9 cellular contexts compared by ENCODE assay signal in genomic region chr10:3961082-3961481, GRCh38.
A peak's percentile ranks its signal among the peaks of the same experiment; 100 is the strongest.
DNase-seq lines count a peak whose midpoint lies in the region; ATAC-seq and TF ChIP-seq lines count a peak whose summit lies in the region.
"Had no signal": no experiment of that assay in that cellular context is flagged by ENCODE, and none has a peak within 500 bp of the region (broad histone marks: within the 10 kb centered on the region; RNA-seq: fewer than 3 reads in every experiment).

No MANE protein-coding gene starts in this region.

- CTCF ChIA-PET in activated CD4-positive, alpha-beta memory T cell treated with anti-CD3 and anti-CD28 coated beads, Interleukin-2, amount 10 ng/mL, durations not matched to agents 7 days and 5 days (lab: Charles Lee), result interaction anchor here (1.2 to 1.4 kb wide), 2 partner anchors 9 to 12 kb away, joined by 4 to 10 read pairs; no protein-coding TSS in a partner anchor

- peak overlapping the region; percentile 80 for H3K27ac Mint-ChIP-seq in activated CD4-positive, alpha-beta memory T cell treated with anti-CD3 and anti-CD28 coated beads, Interleukin-2, amount 10 ng/mL, durations not matched to agents 7 days and 5 days

- peak; percentile 76 for DNase-seq in activated CD4-positive, alpha-beta memory T cell treated with anti-CD3 and anti-CD28 coated beads, Interleukin-2, amount 10 ng/mL, durations not matched to agents 7 days and 5 days
- peak; percentile 65 for DNase-seq in osteoblast (ENCODE audit: insufficient read length, low spot score, missing footprints)
- no peak for DNase-seq in suprapubic skin (ENCODE audit: low spot score in 2 of 2)
- DNase-seq in NCI-H2081 treated with DMSO at 0.1 percent for 48 hours (lab: John Stamatoyannopoulos, UW), result no peak
- DNase-seq: IMR-90 had no signal

- H3K9me3 ChIP-seq in osteoblast (ENCODE audit: low read depth, low read length) (no peaks in the 10 kb centered on the region), suprapubic skin (no peaks in the 10 kb centered on the region)
- H3K9me3 ChIP-seq: thoracic aorta had no signal

- no peaks in the 10 kb centered on the region for H3K9me3 Mint-ChIP-seq in activated CD4-positive, alpha-beta memory T cell treated with anti-CD3 and anti-CD28 coated beads, Interleukin-2, amount 10 ng/mL, durations not matched to agents 7 days and 5 days

- peak overlapping the region; percentile 18 for H3K4me3 Mint-ChIP-seq in activated CD4-positive, alpha-beta memory T cell treated with anti-CD3 and anti-CD28 coated beads, Interleukin-2, amount 10 ng/mL, durations not matched to agents 7 days and 5 days

- TF ChIP-seq POLR2A in suprapubic skin (IDR thresholded peaks at IDR 0.05), result no peak

- H3K36me3 ChIP-seq in osteoblast (ENCODE audit: insufficient read depth, low read length), result no peaks in the 10 kb centered on the region
- H3K36me3 ChIP-seq in suprapubic skin, result no peaks in the 10 kb centered on the region
- H3K36me3 ChIP-seq: thoracic aorta had no signal

- no peak overlapping the region for H3K4me3 ChIP-seq in osteoblast (ENCODE audit: insufficient read depth, low read length)
- H3K4me3 ChIP-seq in suprapubic skin, result no peak overlapping the region
- H3K4me3 ChIP-seq: thoracic aorta had no signal

- ATAC-seq in GM19452 (IDR thresholded peaks at IDR 0.05; ENCODE audit: unreplicated experiment) (peak; percentile 80), HG02943 (IDR thresholded peaks at IDR 0.05; ENCODE audit: low read depth, unreplicated experiment) (peak; percentile 66), HG03469 (IDR thresholded peaks at IDR 0.05; ENCODE audit: unreplicated experiment) (no peak)

- H3K27ac ChIP-seq in osteoblast (ENCODE audit: low read depth, low read length) (no peak overlapping the region), suprapubic skin (no peak overlapping the region)

- H3K27me3 Mint-ChIP-seq in activated CD4-positive, alpha-beta memory T cell treated with anti-CD3 and anti-CD28 coated beads, Interleukin-2, amount 10 ng/mL, durations not matched to agents 7 days and 5 days, result no peaks in the 10 kb centered on the region

- H4K20me1 ChIP-seq in osteoblast (ENCODE audit: insufficient read depth, low read length), result no peaks in the 10 kb centered on the region

- POLR2A ChIA-PET in activated CD4-positive, alpha-beta memory T cell treated with anti-CD3 and anti-CD28 coated beads, Interleukin-2, amount 10 ng/mL, durations not matched to agents 7 days and 5 days (lab: Charles Lee), result interaction anchor here (0.8 to 7.2 kb wide), 21 partner anchors 10 to 184 kb away, joined by 3 to 75 read pairs (median 5); partner anchors contain the start of gene KLF6

- H3K4me2 ChIP-seq in osteoblast (ENCODE audit: insufficient read depth, low read length), result no peak overlapping the region

- peaks cover 5% of the 10 kb centered on the region for H3K36me3 Mint-ChIP-seq in activated CD4-positive, alpha-beta memory T cell treated with anti-CD3 and anti-CD28 coated beads, Interleukin-2, amount 10 ng/mL, durations not matched to agents 7 days and 5 days (ENCODE audit: low read depth)

- TF ChIP-seq CTCF in osteoblast (IDR thresholded peaks at IDR 0.05; ENCODE audit: extremely low read depth, low read depth, low read length), result no peak
- no peak for TF ChIP-seq CTCF in suprapubic skin (IDR thresholded peaks at IDR 0.05)

- H3K4me1 Mint-ChIP-seq in activated CD4-positive, alpha-beta memory T cell treated with anti-CD3 and anti-CD28 coated beads, Interleukin-2, amount 10 ng/mL, durations not matched to agents 7 days and 5 days, result peaks cover 49% of the 10 kb centered on the region

- TF ChIP-seq EP300 in suprapubic skin (IDR thresholded peaks at IDR 0.05), result no peak

- H3K79me2 ChIP-seq in osteoblast (ENCODE audit: insufficient read depth, low read length), result no peaks in the 10 kb centered on the region

- H3K27me3 ChIP-seq in osteoblast (ENCODE audit: insufficient read depth, low read length) (no peaks in the 10 kb centered on the region), suprapubic skin (no peaks in the 10 kb centered on the region)

- H2AFZ ChIP-seq in osteoblast (ENCODE audit: low read length), result no peak overlapping the region

- no peaks in the 10 kb centered on the region for H3K4me1 ChIP-seq in osteoblast (ENCODE audit: insufficient read depth, low read length)
- no peaks in the 10 kb centered on the region for H3K4me1 ChIP-seq in suprapubic skin

- WGBS in suprapubic skin, result 82% methylated on average over 4 of the region's 4 CpGs

Comparison
In these comparisons a context has a peak if more than half of its experiments do, and no peak if none do; other contexts are left out.
1. DNase-seq: peak in activated CD4-positive, alpha-beta memory T cell treated with anti-CD3 and anti-CD28 coated beads, Interleukin-2, amount 10 ng/mL, durations not matched to agents 7 days and 5 days (single experiment) and osteoblast (single experiment); none in suprapubic skin (0 of 2) and NCI-H2081 treated with DMSO at 0.1 percent for 48 hours (single experiment).